ENCODE assay signal across 8 cellular contexts in genomic region chr6:14129572-14129971, GRCh38. TPM values are rescaled to one million over a fixed set of nuclear protein-coding genes. Genes with fewer than 3 reads are reported as not detected.
DNase-seq lines count a peak whose midpoint lies in the region; ATAC-seq and TF ChIP-seq lines count a peak whose summit lies in the region.

No MANE protein-coding gene starts in this region.

- peak; percentile 55 for ATAC-seq in GM21390 (IDR thresholded peaks at IDR 0.05; ENCODE audit: unreplicated experiment)

- no peaks in the 10 kb centered on the region for H3K36me3 ChIP-seq in neuron (ENCODE audit: insufficient read depth, low read length)

- H3K9me3 ChIP-seq in neuron (ENCODE audit: low read length): no peaks in the 10 kb centered on the region

- TF ChIP-seq CTCF in VCaP (conservative IDR thresholded peaks at IDR 0.05): peak; percentile 55
- TF ChIP-seq CTCF in fibroblast of the aortic adventitia (IDR thresholded peaks at IDR 0.05; ENCODE audit: insufficient read depth, low read length): peak; percentile 75

- peak; percentile 79 for DNase-seq in DMS 273 (lab: John Stamatoyannopoulos, UW; ENCODE audit: unreplicated experiment)
- peak; percentile 15 for DNase-seq in NCI-H146 treated with DMSO at 0.1 percent for 48 hours (lab: John Stamatoyannopoulos, UW; ENCODE audit: unreplicated experiment)
- peak; percentile 80 for DNase-seq in fibroblast of the aortic adventitia (ENCODE audit: low read depth)
- no peak for DNase-seq in activated CD4-positive, CD25-positive, alpha-beta regulatory T cell (lab: John Stamatoyannopoulos, UW)
- DNase-seq in activated CD4-positive, alpha-beta T cell treated with anti-CD3 and anti-CD28 coated beads, Interleukin-2, amount 50 U/mL, for 48 hours: no peak

- H3K4me1 ChIP-seq in neuron (ENCODE audit: insufficient read depth, low read length): no peaks in the 10 kb centered on the region

- H3K27ac ChIP-seq in VCaP: no peak overlapping the region

- H3K4me3 ChIP-seq in fibroblast of the aortic adventitia (ENCODE audit: low read depth, low read length): no peak overlapping the region
- H3K4me3 ChIP-seq in neuron (ENCODE audit: low read length): no peak overlapping the region

- H2AFZ ChIP-seq in neuron (ENCODE audit: low read depth, low read length): peak overlapping the region; percentile 38

- H3K27me3 ChIP-seq in neuron (ENCODE audit: insufficient read depth, low read length): no peaks in the 10 kb centered on the region

RNA-seq across cellular contexts. Expression of gene CD83, which starts 12.0 kb away (rescaled TPM):
- total RNA-seq in fibroblast of the aortic adventitia (ENCODE audit: low replicate concordance): 1.4 and 2.9 TPM in 2 replicates

Comparison
In these comparisons a context has a peak if more than half of its experiments do, and no peak if none do; other contexts are left out.
1. DNase-seq: peak in DMS 273 (single experiment), NCI-H146 treated with DMSO at 0.1 percent for 48 hours (single experiment) and fibroblast of the aortic adventitia (single experiment); none in activated CD4-positive, CD25-positive, alpha-beta regulatory T cell (0 of 4) and activated CD4-positive, alpha-beta T cell treated with anti-CD3 and anti-CD28 coated beads, Interleukin-2, amount 50 U/mL, for 48 hours (0 of 2).